In genomic region chr13:64993514-64994164, GRCh38 we compare ENCODE assay signal across 17 cellular contexts.
DNase-seq lines count a peak whose midpoint lies in the region; ATAC-seq, FAIRE-seq and TF ChIP-seq lines count a peak whose summit lies in the region.
"Had no signal": no experiment of that assay in that cellular context is flagged by ENCODE, and none has a peak within 500 bp of the region (broad histone marks: within the 10 kb centered on the region; RNA-seq: fewer than 3 reads in every experiment).

No MANE protein-coding gene starts in this region.

- H3K4me3 ChIP-seq in GM12878 (no peak overlapping the region), dorsolateral prefrontal cortex (no peak overlapping the region)
- H3K4me3 ChIP-seq: ovary had no signal

- intact Hi-C loops in GM12878 (cut with micrococcal nuclease; ENCODE audit: unreplicated experiment), result loop anchor here (5.0 to 10.0 kb wide), 2 partner anchors 56 to 161 kb away; no protein-coding TSS in a partner anchor
- intact Hi-C loops in dorsolateral prefrontal cortex (cut with DNase I), result no loop called here

- 63% methylated on average over 4 of the region's 4 CpGs for WGBS in GM12878 (ENCODE audit: insufficient coverage, insufficient replicate concordance, low lambda C conversion rate, missing lambda C conversion rate)

- peak overlapping the region; percentile 23; the same call in 1 of the 2 replicates for H2AFZ ChIP-seq in GM12878 (ENCODE audit: control insufficient read depth, low read depth, low read length)

- peak in 1 of 2 experiments; percentile 43; a peak in 1 of 4 replicates for TF ChIP-seq EP300 in GM12878 (IDR thresholded peaks at IDR 0.05; ENCODE audit: borderline replicate concordance in 1 of 2, control insufficient read depth in 1 of 2, low read depth in 2 of 2, low read length in 2 of 2)

- in situ Hi-C loops in GM12878 (cut with MboI), result no loop called here

- POLR2A ChIA-PET in GM12878 (lab: Charles Lee), result interaction anchor here (0.7 to 0.9 kb wide), 2 partner anchors 58 to 160 kb away, joined by 3 to 5 read pairs; no protein-coding TSS in a partner anchor

- no peak overlapping the region for H3K4me2 ChIP-seq in GM12878 (ENCODE audit: control insufficient read depth, insufficient read depth)

- H3K36me3 ChIP-seq in GM12878 (ENCODE audit: control insufficient read depth in 2 of 2, insufficient read depth in 2 of 2, low read length in 1 of 2), result no peaks in the 10 kb centered on the region
- H3K36me3 ChIP-seq: ovary had no signal

- no peaks in the 10 kb centered on the region for H4K20me1 ChIP-seq in GM12878 (ENCODE audit: control insufficient read depth, insufficient read depth)

- H3K79me2 ChIP-seq in GM12878 (ENCODE audit: control insufficient read depth, insufficient read depth, low read length), result no peaks in the 10 kb centered on the region

- no peak overlapping the region for H3K9ac ChIP-seq in GM12878 (ENCODE audit: control insufficient read depth, insufficient read depth, low read length)

- ATAC-seq in GM19035 (IDR thresholded peaks at IDR 0.05; ENCODE audit: unreplicated experiment), result peak; percentile 58
- ATAC-seq in HG02798 (IDR thresholded peaks at IDR 0.05; ENCODE audit: poor library complexity, unreplicated experiment), result peak; percentile 83
- ATAC-seq in GM12878, result peak; percentile 94
- ATAC-seq: foreskin keratinocyte had no signal

- H3K9me3 ChIP-seq in GM12878 (replicated peaks; ENCODE audit: control insufficient read depth, insufficient read depth, low read length), result no peaks in the 10 kb centered on the region
- H3K9me3 ChIP-seq: ovary had no signal

- RAD21 ChIA-PET in GM12878 (lab: Charles Lee; ENCODE audit: unreplicated experiment), result interaction anchor here (1.0 to 1.3 kb wide), 3 partner anchors 56 to 161 kb away, joined by 3 to 7 read pairs (median 4); no protein-coding TSS in a partner anchor

- TF ChIP-seq CTCF in GM12878 (IDR thresholded peaks at IDR 0.05 in 2 of 3, conservative IDR thresholded peaks at IDR 0.05 in 1 of 3; ENCODE audit: control insufficient read depth in 2 of 3, extremely low read depth in 1 of 3, insufficient read depth in 1 of 3, low read depth in 3 of 3, low read length in 3 of 3) (no peak), dorsolateral prefrontal cortex (IDR thresholded peaks at IDR 0.05 in 54 of 56, conservative IDR thresholded peaks at IDR 0.05 in 2 of 56; ENCODE audit: low read depth in 1 of 56, partially characterized antibody in 56 of 56) (no peak)

- H3K27me3 ChIP-seq in GM12878 (replicated peaks in 1 of 2; ENCODE audit: control insufficient read depth in 2 of 2, insufficient read depth in 2 of 2, low read length in 1 of 2), result no peaks in the 10 kb centered on the region
- peaks cover 0 to 2% (median 0%) of the 10 kb centered on the region in 45 donors for H3K27me3 ChIP-seq in dorsolateral prefrontal cortex
- H3K27me3 ChIP-seq: foreskin keratinocyte, ovary had no signal

- FAIRE-seq in GM12878 (lab: Jason Lieb, UNC), result no peak
- FAIRE-seq: H1 had no signal

- DNase-seq in MV-4-11 (lab: John Stamatoyannopoulos, UW) (peak; percentile 66), GM12878 (ENCODE audit: low read depth, low spot score) (peak; percentile 5), dorsolateral prefrontal cortex (no peak), NCI-H748 (lab: John Stamatoyannopoulos, UW; ENCODE audit: unreplicated experiment) (no peak), NCI-H345 treated with DMSO at 0.1 percent for 48 hours (lab: John Stamatoyannopoulos, UW; ENCODE audit: unreplicated experiment) (no peak)
- DNase-seq in stimulated activated CD4-positive, alpha-beta T cell treated with anti-CD3 and anti-CD28 coated beads, Interleukin-2, amount 100 ng/mL, for 48 hours, result no peak
- DNase-seq: activated CD4-positive, alpha-beta memory T cell treated with anti-CD3 and anti-CD28 coated beads, Interleukin-2, amount 10 ng/mL, durations not matched to agents 7 days and 5 days; activated gamma-delta T cell; CD4-positive, CD25-positive, alpha-beta regulatory T cell; foreskin keratinocyte; midbrain; NCI-H1930; NK-92 treated with Interleukin-12 subunit alpha and Interleukin-12 subunit beta, amount 100 ng/mL, for 24 hours; ovary had no signal

- no TSS peak for BruUV-seq in GM12878 (replicated peaks; lab: Mats Ljungman, UMichigan)

- no peaks in the 10 kb centered on the region for H3K4me1 ChIP-seq in GM12878 (ENCODE audit: control insufficient read depth, insufficient read depth, low read length)
- H3K4me1 ChIP-seq: foreskin keratinocyte had no signal

- SMC1A ChIA-PET in GM12878 (lab: Charles Lee; ENCODE audit: uncharacterized antibody, unreplicated experiment), result interaction anchor here (0.6 to 1.3 kb wide), 3 partner anchors 30 to 918 kb away, joined by 3 to 5 read pairs (median 3); no protein-coding TSS in a partner anchor

- TF ChIP-seq RAD21 in GM12878 (IDR thresholded peaks at IDR 0.05; ENCODE audit: insufficient read depth, low read depth, low read length), result no peak

- CTCF ChIA-PET in GM12878 (lab: Yijun Ruan, JAX), result interaction anchor here (0.8 kb wide), 1 partner anchor 537 kb away, joined by 3 read pairs; no protein-coding TSS in a partner anchor

- H3K27ac ChIP-seq in GM12878 (ENCODE audit: control insufficient read depth, insufficient read depth) (no peak overlapping the region), dorsolateral prefrontal cortex (no peak overlapping the region)
- H3K27ac ChIP-seq: foreskin keratinocyte, ovary had no signal

- TF ChIP-seq POLR2A in GM12878 (IDR thresholded peaks at IDR 0.05; ENCODE audit: low read depth, low read length), result no peak

TF ChIP-seq in GM12878, 131 proteins besides CTCF, POLR2A, EP300 and RAD21 (continues in another document):
- TF ChIP-seq ZNF207 (IDR thresholded peaks at IDR 0.05; ENCODE audit: borderline replicate concordance), result no peak
- TF ChIP-seq MEF2B (IDR thresholded peaks at IDR 0.05; ENCODE audit: partially characterized antibody, poor library complexity, severe bottlenecking), result peak; percentile 23
- TF ChIP-seq MTA2 (IDR thresholded peaks at IDR 0.05; ENCODE audit: low read depth), result peak; percentile 79
- TF ChIP-seq CREM (IDR thresholded peaks at IDR 0.05; ENCODE audit: low read depth), result 0 out of 2 replicates have a peak, but pooled peaks have one; percentile 23
- 0 out of 2 replicates have a peak, but pooled peaks have one; percentile 19 for TF ChIP-seq EED (IDR thresholded peaks at IDR 0.05; ENCODE audit: low read depth)
- peak; percentile 88 for TF ChIP-seq DPF2 (IDR thresholded peaks at IDR 0.05)
- TF ChIP-seq PKNOX1 (IDR thresholded peaks at IDR 0.05), result peak; percentile 59
- TF ChIP-seq, protein P1, sequence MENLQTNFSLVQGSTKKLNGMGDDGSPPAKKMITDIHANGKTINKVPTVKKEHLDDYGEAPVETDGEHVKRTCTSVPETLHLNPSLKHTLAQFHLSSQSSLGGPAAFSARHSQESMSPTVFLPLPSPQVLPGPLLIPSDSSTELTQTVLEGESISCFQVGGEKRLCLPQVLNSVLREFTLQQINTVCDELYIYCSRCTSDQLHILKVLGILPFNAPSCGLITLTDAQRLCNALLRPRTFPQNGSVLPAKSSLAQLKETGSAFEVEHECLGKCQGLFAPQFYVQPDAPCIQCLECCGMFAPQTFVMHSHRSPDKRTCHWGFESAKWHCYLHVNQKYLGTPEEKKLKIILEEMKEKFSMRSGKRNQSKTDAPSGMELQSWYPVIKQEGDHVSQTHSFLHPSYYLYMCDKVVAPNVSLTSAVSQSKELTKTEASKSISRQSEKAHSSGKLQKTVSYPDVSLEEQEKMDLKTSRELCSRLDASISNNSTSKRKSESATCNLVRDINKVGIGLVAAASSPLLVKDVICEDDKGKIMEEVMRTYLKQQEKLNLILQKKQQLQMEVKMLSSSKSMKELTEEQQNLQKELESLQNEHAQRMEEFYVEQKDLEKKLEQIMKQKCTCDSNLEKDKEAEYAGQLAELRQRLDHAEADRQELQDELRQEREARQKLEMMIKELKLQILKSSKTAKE (IDR thresholded peaks at IDR 0.05; ENCODE audit: low read depth, poor library complexity, severe bottlenecking), result no peak
- TF ChIP-seq, protein P2, sequence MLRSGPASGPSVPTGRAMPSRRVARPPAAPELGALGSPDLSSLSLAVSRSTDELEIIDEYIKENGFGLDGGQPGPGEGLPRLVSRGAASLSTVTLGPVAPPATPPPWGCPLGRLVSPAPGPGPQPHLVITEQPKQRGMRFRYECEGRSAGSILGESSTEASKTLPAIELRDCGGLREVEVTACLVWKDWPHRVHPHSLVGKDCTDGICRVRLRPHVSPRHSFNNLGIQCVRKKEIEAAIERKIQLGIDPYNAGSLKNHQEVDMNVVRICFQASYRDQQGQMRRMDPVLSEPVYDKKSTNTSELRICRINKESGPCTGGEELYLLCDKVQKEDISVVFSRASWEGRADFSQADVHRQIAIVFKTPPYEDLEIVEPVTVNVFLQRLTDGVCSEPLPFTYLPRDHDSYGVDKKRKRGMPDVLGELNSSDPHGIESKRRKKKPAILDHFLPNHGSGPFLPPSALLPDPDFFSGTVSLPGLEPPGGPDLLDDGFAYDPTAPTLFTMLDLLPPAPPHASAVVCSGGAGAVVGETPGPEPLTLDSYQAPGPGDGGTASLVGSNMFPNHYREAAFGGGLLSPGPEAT (IDR thresholded peaks at IDR 0.05; ENCODE audit: low read depth), result peak; percentile 80
- peak; percentile 90 for TF ChIP-seq IKZF1 (conservative IDR thresholded peaks at IDR 0.05)
- peak; percentile 63; the same call in 1 of the 2 replicates for TF ChIP-seq NBN (IDR thresholded peaks at IDR 0.05)
- TF ChIP-seq SMARCA5 (IDR thresholded peaks at IDR 0.05), result 0 out of 2 replicates have a peak, but pooled peaks have one; percentile 31
- no peak for TF ChIP-seq NRF1 (conservative IDR thresholded peaks at IDR 0.05; ENCODE audit: low read depth, low read length)
- TF ChIP-seq SPI1 (IDR thresholded peaks at IDR 0.05; ENCODE audit: borderline replicate concordance, insufficient read depth, low read depth, low read length), result peak; percentile 95

Comparison
In these comparisons a context has a peak if more than half of its experiments do, and no peak if none do; other contexts are left out.
1. DNase-seq: peak in MV-4-11 (single experiment) and GM12878 (single experiment); none in dorsolateral prefrontal cortex (0 of 10), NCI-H748 (single experiment), stimulated activated CD4-positive, alpha-beta T cell treated with anti-CD3 and anti-CD28 coated beads, Interleukin-2, amount 100 ng/mL, for 48 hours (0 of 2) and NCI-H345 treated with DMSO at 0.1 percent for 48 hours (single experiment).
2. Peak in every context shown above with its lines, with median percentiles within 50 percentile points of each other: ATAC-seq.